Comparison of ENCODE assay signal across 9 cellular contexts in the genomic region with DNA sequence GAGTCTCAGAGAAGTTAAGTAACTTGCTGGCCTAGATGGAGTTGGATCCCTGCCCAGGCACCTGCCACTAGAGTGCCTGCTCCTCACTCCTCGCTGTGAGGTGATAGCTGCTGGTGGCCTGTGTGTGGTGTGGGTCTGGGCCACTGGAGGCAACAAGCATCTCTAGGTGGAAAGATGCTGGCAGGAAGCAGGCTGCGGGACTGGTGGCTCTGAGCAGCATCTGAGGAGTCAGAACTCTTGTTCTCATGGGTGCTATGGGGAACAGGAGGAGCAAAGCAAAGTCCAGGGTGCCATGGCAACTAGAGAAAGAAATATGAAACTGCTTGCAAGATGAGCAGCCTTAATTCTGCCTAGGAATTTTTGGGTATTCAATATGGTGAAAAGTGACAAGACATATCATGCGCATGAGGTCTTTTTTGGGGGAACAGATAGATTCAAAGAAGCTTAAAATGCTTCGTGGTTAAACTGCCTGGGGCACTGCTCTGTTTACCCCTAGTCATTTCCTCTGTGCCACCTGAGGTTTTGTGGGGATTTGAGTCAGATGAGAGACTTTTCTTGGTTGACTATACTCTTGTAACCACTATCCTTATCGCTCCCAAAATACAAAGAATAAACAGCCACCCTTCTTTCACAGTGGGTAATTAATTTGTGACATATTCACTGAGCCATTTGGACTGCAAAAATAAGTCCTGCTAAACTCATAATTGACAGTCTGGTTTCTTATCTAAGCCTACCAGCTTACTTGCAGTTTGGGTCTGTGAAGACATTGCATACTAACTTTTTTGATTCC. TPM values are rescaled to one million over a fixed set of nuclear protein-coding genes. Genes with fewer than 3 reads are reported as not detected.
A peak's percentile ranks its signal among the peaks of the same experiment; 100 is the strongest.
DNase-seq lines count a peak whose midpoint lies in the region; ATAC-seq and TF ChIP-seq lines count a peak whose summit lies in the region.
"Had no signal": no experiment of that assay in that cellular context is flagged by ENCODE, and none has a peak within 500 bp of the region (broad histone marks: within the 10 kb centered on the region; RNA-seq: fewer than 3 reads in every experiment).

No MANE protein-coding gene starts in this region.

- no peaks in the 10 kb centered on the region for H3K36me3 ChIP-seq in BE2C
- H3K36me3 ChIP-seq: heart left ventricle had no signal

- H3K9me3 ChIP-seq in BE2C: no peaks in the 10 kb centered on the region

- peaks cover 3% of the 10 kb centered on the region; the same call in 1 of the 2 replicates for H3K4me1 ChIP-seq in BE2C

- no peak overlapping the region for H3K4me3 ChIP-seq in BE2C (ENCODE audit: low read depth, low read length)
- H3K4me3 ChIP-seq: heart left ventricle had no signal

- H3K27me3 ChIP-seq in BE2C: no peaks in the 10 kb centered on the region
- H3K27me3 ChIP-seq: heart left ventricle had no signal

- ATAC-seq in GM21423 (IDR thresholded peaks at IDR 0.05; ENCODE audit: unreplicated experiment) (peak; percentile 60), HG02973 (IDR thresholded peaks at IDR 0.05; ENCODE audit: unreplicated experiment) (no peak)
- ATAC-seq: heart left ventricle had no signal

- peak; percentile 56 for DNase-seq in BE2C
- DNase-seq in OCI-M2 (lab: John Stamatoyannopoulos, UW; ENCODE audit: unreplicated experiment): peak; percentile 55
- DNase-seq in central memory CD4-positive, alpha-beta T cell: peak; percentile 45
- no peak for DNase-seq in effector CD8-positive, alpha-beta T cell (lab: John Stamatoyannopoulos, UW)
- DNase-seq in midbrain (lab: John Stamatoyannopoulos, UW): no peak
- DNase-seq in pons (ENCODE audit: low spot score): no peak

- TF ChIP-seq CTCF in BE2C (IDR thresholded peaks at IDR 0.05; ENCODE audit: low read depth, low read length): no peak

RNA-seq across cellular contexts. Expression of a gene that starts 50.3 kb away (rescaled TPM):
- polyA plus RNA-seq in BE2C (2012; ENCODE audit: insufficient read depth, insufficient read length, low read depth): 4.5 TPM

Comparison
In these comparisons a context has a peak if more than half of its experiments do, and no peak if none do; other contexts are left out.
1. DNase-seq: peak in BE2C (single experiment), OCI-M2 (single experiment) and central memory CD4-positive, alpha-beta T cell (single experiment); none in effector CD8-positive, alpha-beta T cell (single experiment), midbrain (single experiment) and pons (single experiment).